Comparison of ENCODE assay signal across 1 cellular context in the genomic region with DNA sequence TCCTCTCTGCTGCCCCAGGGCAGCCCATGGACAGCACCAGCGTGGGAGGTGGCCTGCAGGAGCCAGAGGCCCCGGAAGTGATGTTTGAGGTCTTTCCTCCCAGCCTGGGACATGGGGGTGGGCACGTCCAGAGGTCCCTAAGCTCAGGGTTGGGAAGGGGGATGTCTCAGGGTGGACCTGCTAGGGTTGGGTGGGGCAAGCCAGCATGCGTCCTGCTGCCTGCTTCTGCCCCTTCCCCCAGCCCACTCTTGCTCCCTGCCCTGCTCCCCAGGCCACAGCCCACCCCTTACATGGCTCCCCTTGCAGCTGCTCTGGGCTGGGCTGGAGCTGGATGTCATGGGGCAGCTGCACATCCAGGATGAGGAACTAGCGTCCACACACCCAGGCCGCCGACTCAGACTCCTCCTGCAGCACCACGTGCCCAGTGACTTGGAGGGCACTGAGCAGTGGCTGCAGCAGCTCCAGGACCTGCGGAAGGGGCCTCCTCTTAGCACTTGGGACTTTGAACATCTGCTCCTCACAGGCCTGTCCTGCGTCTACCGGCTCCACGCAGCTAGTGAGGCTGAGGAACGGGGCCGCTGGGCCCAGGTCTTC.
TF ChIP-seq lines count a peak whose summit lies in the region.

No MANE protein-coding gene starts in this region.

TF ChIP-seq in WTC11, 78 proteins besides CTCF, POLR2A, EP300 and RAD21 (continued from another document):
- TF ChIP-seq CREM (CRISPR knock-in tag; IDR thresholded peaks at IDR 0.05) (no peak), ZNF317 (CRISPR knock-in tag; IDR thresholded peaks at IDR 0.05; ENCODE audit: borderline replicate concordance, low read depth) (no peak), ZNF263 (CRISPR knock-in tag; IDR thresholded peaks at IDR 0.05; ENCODE audit: low read depth) (no peak)
- TF ChIP-seq, protein P1, sequence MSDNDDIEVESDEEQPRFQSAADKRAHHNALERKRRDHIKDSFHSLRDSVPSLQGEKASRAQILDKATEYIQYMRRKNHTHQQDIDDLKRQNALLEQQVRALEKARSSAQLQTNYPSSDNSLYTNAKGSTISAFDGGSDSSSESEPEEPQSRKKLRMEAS (CRISPR knock-in tag; IDR thresholded peaks at IDR 0.05): no peak
- TF ChIP-seq, protein P2, sequence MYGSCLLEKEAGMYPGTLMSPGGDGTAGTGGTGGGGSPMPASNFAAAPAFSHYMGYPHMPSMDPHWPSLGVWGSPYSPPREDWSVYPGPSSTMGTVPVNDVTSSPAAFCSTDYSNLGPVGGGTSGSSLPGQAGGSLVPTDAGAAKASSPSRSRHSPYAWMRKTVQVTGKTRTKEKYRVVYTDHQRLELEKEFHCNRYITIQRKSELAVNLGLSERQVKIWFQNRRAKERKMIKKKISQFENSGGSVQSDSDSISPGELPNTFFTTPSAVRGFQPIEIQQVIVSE (CRISPR knock-in tag; IDR thresholded peaks at IDR 0.05; ENCODE audit: borderline replicate concordance): no peak
